Comparison of ENCODE assay signal across 1 cellular context in genomic region chr9:71763752-71764332, GRCh38.
TF ChIP-seq lines count a peak whose summit lies in the region.

No MANE protein-coding gene starts in this region.

TF ChIP-seq in HCT116, 20 proteins besides CTCF, POLR2A, EP300 and RAD21 (continued from another document):
- TF ChIP-seq, protein P1, sequence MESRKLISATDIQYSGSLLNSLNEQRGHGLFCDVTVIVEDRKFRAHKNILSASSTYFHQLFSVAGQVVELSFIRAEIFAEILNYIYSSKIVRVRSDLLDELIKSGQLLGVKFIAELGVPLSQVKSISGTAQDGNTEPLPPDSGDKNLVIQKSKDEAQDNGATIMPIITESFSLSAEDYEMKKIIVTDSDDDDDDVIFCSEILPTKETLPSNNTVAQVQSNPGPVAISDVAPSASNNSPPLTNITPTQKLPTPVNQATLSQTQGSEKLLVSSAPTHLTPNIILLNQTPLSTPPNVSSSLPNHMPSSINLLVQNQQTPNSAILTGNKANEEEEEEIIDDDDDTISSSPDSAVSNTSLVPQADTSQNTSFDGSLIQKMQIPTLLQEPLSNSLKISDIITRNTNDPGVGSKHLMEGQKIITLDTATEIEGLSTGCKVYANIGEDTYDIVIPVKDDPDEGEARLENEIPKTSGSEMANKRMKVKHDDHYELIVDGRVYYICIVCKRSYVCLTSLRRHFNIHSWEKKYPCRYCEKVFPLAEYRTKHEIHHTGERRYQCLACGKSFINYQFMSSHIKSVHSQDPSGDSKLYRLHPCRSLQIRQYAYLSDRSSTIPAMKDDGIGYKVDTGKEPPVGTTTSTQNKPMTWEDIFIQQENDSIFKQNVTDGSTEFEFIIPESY (IDR thresholded peaks at IDR 0.05; ENCODE audit: extremely low read depth, insufficient replicate concordance, low read length): no peak
